In the genomic region with DNA sequence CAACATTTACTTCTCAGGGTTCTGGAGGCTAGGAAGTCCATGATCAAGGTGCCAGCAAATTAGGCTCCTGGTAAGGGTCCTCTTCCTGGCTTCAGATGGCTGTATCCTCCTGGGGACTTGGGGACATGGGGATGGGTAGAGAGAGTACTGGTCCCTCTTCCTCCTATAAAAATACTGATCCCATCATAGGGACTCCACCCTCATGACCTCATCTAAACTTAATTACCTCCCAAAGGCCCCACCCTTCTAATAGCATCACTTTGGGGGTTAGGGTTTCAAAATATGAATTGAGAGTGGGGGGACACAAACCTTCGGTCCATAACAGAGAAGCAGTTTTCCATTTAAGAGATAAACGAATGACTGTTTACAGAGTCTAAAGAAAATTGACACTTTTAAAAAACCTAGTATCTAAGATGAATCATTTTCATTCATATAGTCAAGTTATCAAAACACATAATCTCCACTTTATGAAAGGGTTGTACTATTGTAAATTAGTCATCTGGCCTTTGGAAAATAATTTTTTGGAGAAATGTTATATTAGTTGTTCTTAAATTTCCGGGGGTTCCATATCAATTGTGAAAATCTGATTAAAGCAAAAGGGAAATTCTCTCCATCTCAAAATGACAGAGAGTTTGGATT, we compare ENCODE assay signal across 19 cellular contexts. TPM values are rescaled to one million over a fixed set of nuclear protein-coding genes. Genes with fewer than 3 reads are reported as not detected.
A peak's percentile ranks its signal among the peaks of the same experiment; 100 is the strongest.
DNase-seq lines count a peak whose midpoint lies in the region; ATAC-seq and TF ChIP-seq lines count a peak whose summit lies in the region.
"Had no signal": no experiment of that assay in that cellular context is flagged by ENCODE, and none has a peak within 500 bp of the region (broad histone marks: within the 10 kb centered on the region; RNA-seq: fewer than 3 reads in every experiment).

No MANE protein-coding gene starts in this region.

- no peak overlapping the region for H3K4me2 ChIP-seq in osteoblast (ENCODE audit: insufficient read depth, low read length)

- H3K27me3 Mint-ChIP-seq in activated naive CD4-positive, alpha-beta T cell treated with anti-CD3 and anti-CD28 coated beads, Interleukin-2, amount 50 U/mL, for 24 hours: no peaks in the 10 kb centered on the region
- H3K27me3 Mint-ChIP-seq in IgD-negative memory B cell: no peaks in the 10 kb centered on the region
- H3K27me3 Mint-ChIP-seq in activated naive CD8-positive, alpha-beta T cell treated with anti-CD3 and anti-CD28 coated beads, Interleukin-2, amount 50 U/mL, for 24 hours: no peaks in the 10 kb centered on the region

- H2AFZ ChIP-seq in osteoblast (ENCODE audit: low read length): no peak overlapping the region

- no peaks in the 10 kb centered on the region for H3K36me3 ChIP-seq in osteoblast (ENCODE audit: insufficient read depth, low read length)
- H3K36me3 ChIP-seq: lower lobe of right lung, spleen had no signal

- no peaks in the 10 kb centered on the region for H3K9me3 Mint-ChIP-seq in activated naive CD4-positive, alpha-beta T cell treated with anti-CD3 and anti-CD28 coated beads, Interleukin-2, amount 50 U/mL, for 24 hours
- H3K9me3 Mint-ChIP-seq in IgD-negative memory B cell: no peaks in the 10 kb centered on the region
- H3K9me3 Mint-ChIP-seq in activated naive CD8-positive, alpha-beta T cell treated with anti-CD3 and anti-CD28 coated beads, Interleukin-2, amount 50 U/mL, for 24 hours: no peaks in the 10 kb centered on the region

- H3K36me3 Mint-ChIP-seq in activated naive CD4-positive, alpha-beta T cell treated with anti-CD3 and anti-CD28 coated beads, Interleukin-2, amount 50 U/mL, for 24 hours: peaks cover 16% of the 10 kb centered on the region
- peaks cover 4% of the 10 kb centered on the region for H3K36me3 Mint-ChIP-seq in IgD-negative memory B cell
- H3K36me3 Mint-ChIP-seq in activated naive CD8-positive, alpha-beta T cell treated with anti-CD3 and anti-CD28 coated beads, Interleukin-2, amount 50 U/mL, for 24 hours (ENCODE audit: low read depth): peaks cover 17% of the 10 kb centered on the region

- H3K79me2 ChIP-seq in osteoblast (ENCODE audit: insufficient read depth, low read length): peaks cover 87% of the 10 kb centered on the region

- ATAC-seq in activated naive CD8-positive, alpha-beta T cell treated with anti-CD3 and anti-CD28 coated beads, Interleukin-2, amount 50 U/mL, for 24 hours: peak; percentile 18
- ATAC-seq in HG02588 (IDR thresholded peaks at IDR 0.05; ENCODE audit: unreplicated experiment) (no peak), left colon (no peak), GM18858 (IDR thresholded peaks at IDR 0.05; ENCODE audit: unreplicated experiment) (no peak)
- ATAC-seq: lower lobe of right lung, Right ventricle myocardium inferior had no signal

- peaks cover 85% of the 10 kb centered on the region for H3K4me1 Mint-ChIP-seq in activated naive CD4-positive, alpha-beta T cell treated with anti-CD3 and anti-CD28 coated beads, Interleukin-2, amount 50 U/mL, for 24 hours
- H3K4me1 Mint-ChIP-seq in IgD-negative memory B cell: peaks cover 60 to 74% (median 66%) of the 10 kb centered on the region in 3 donors
- H3K4me1 Mint-ChIP-seq in activated naive CD8-positive, alpha-beta T cell treated with anti-CD3 and anti-CD28 coated beads, Interleukin-2, amount 50 U/mL, for 24 hours: peaks cover 76% of the 10 kb centered on the region

- intact Hi-C loops in left colon (cut with DNase I, micrococcal nuclease): no loop called here

- no peak for TF ChIP-seq CTCF in osteoblast (IDR thresholded peaks at IDR 0.05; ENCODE audit: extremely low read depth, low read depth, low read length)

- H4K20me1 ChIP-seq in osteoblast (ENCODE audit: insufficient read depth, low read length): peaks cover 3% of the 10 kb centered on the region

- no peak overlapping the region for H3K4me3 ChIP-seq in osteoblast (ENCODE audit: insufficient read depth, low read length)
- H3K4me3 ChIP-seq: lower lobe of right lung, spleen had no signal

- H3K4me1 ChIP-seq in osteoblast (ENCODE audit: insufficient read depth, low read length): peaks cover 24% of the 10 kb centered on the region
- H3K4me1 ChIP-seq: Caco-2 had no signal

- H3K27ac ChIP-seq in osteoblast (ENCODE audit: low read depth, low read length): peak overlapping the region; percentile 15
- H3K27ac ChIP-seq: lower lobe of right lung had no signal

- H3K4me3 Mint-ChIP-seq in activated naive CD4-positive, alpha-beta T cell treated with anti-CD3 and anti-CD28 coated beads, Interleukin-2, amount 50 U/mL, for 24 hours: no peak overlapping the region
- peak overlapping the region in 3 of 4 donors; percentile 34 to 65 (median 57) for H3K4me3 Mint-ChIP-seq in IgD-negative memory B cell
- no peak overlapping the region for H3K4me3 Mint-ChIP-seq in activated naive CD8-positive, alpha-beta T cell treated with anti-CD3 and anti-CD28 coated beads, Interleukin-2, amount 50 U/mL, for 24 hours

- no peak for DNase-seq in activated naive CD4-positive, alpha-beta T cell (lab: John Stamatoyannopoulos, UW)
- DNase-seq in activated naive CD8-positive, alpha-beta T cell treated with anti-CD3 and anti-CD28 coated beads, Interleukin-2, amount 50 U/mL, for 24 hours: no peak
- DNase-seq in osteoblast (ENCODE audit: insufficient read length, low spot score, missing footprints): peak; percentile 43
- DNase-seq in left colon: no peak
- DNase-seq: amniotic stem cell; Caco-2; HCEC 1CT; hypothalamus; islet precursor cell; lower lobe of right lung; NCI-H1105 treated with DMSO at 0.1 percent for 48 hours; occipital lobe; spleen; stimulated activated CD4-positive, alpha-beta T cell treated with anti-CD3 and anti-CD28 coated beads, Interleukin-4, amount 100 ng/mL, for 24 hours had no signal

- peak overlapping the region; percentile 23 for H3K27ac Mint-ChIP-seq in activated naive CD4-positive, alpha-beta T cell treated with anti-CD3 and anti-CD28 coated beads, Interleukin-2, amount 50 U/mL, for 24 hours
- H3K27ac Mint-ChIP-seq in IgD-negative memory B cell: peak overlapping the region; percentile 71 to 91 (median 87)
- H3K27ac Mint-ChIP-seq in activated naive CD8-positive, alpha-beta T cell treated with anti-CD3 and anti-CD28 coated beads, Interleukin-2, amount 50 U/mL, for 24 hours: peak overlapping the region; percentile 52

- no peaks in the 10 kb centered on the region for H3K27me3 ChIP-seq in osteoblast (ENCODE audit: insufficient read depth, low read length)
- H3K27me3 ChIP-seq: spleen had no signal

- no peaks in the 10 kb centered on the region for H3K9me3 ChIP-seq in osteoblast (ENCODE audit: low read depth, low read length)
- H3K9me3 ChIP-seq: Caco-2, lower lobe of right lung, spleen had no signal

RNA-seq across cellular contexts. Expression of a gene that starts 33.5 kb away (rescaled TPM):
- polyA plus RNA-seq in IgD-negative memory B cell: 156 TPM
- total RNA-seq in osteoblast (75.3 and 76.6 TPM in 2 replicates), left colon (10 to 100 TPM; 21.8 to 26.7 TPM)

Comparison
In these comparisons a context has a peak if more than half of its experiments do, and no peak if none do; other contexts are left out.
1. H3K27ac Mint-ChIP-seq: peak in every context shown above with its lines; median percentile 87 in IgD-negative memory B cell; 52 in activated naive CD8-positive, alpha-beta T cell treated with anti-CD3 and anti-CD28 coated beads, Interleukin-2, amount 50 U/mL, for 24 hours; 23 in activated naive CD4-positive, alpha-beta T cell treated with anti-CD3 and anti-CD28 coated beads, Interleukin-2, amount 50 U/mL, for 24 hours.
2. H3K4me3 Mint-ChIP-seq: peak in IgD-negative memory B cell (3 of 4); none in activated naive CD4-positive, alpha-beta T cell treated with anti-CD3 and anti-CD28 coated beads, Interleukin-2, amount 50 U/mL, for 24 hours (single experiment) and activated naive CD8-positive, alpha-beta T cell treated with anti-CD3 and anti-CD28 coated beads, Interleukin-2, amount 50 U/mL, for 24 hours (single experiment).